In the genomic region with DNA sequence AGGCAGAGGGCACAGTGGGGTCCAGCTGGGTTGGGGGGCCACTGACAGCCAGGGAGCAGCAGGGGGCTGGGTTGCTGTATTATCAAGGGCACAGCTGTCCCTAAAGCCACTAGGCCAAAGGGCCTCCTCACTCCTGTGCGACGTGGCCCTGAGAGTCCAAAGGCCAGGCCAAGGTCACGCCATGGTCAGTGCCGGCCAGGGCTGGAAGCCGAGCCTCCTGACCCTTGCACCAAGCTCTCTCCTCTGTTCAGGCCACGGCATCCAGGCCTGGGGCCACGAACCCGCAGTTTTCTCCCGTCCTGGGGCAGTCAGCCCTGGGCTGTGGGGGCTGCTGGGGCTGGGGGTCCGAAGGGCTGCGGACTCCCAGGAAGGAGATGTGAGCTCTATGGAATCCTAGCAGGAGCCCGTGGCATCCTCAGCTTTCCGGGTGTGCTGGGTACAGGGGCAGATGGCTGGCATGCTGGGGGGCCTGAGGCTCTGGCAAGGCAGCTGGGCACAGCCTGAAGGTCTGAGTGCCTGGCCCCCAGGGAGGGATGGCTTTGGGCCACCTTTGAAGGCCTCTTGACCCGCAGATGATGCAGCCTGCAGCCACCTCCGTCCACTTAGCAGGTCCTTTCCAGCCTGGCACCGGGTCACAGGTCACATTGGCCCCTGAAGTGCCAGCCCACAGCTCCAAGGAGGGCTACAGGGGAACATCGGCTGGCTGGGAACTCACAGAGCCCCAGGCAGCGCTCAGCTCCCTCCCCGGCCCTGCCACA, we compare ENCODE assay signal across 1 cellular context.
A peak's percentile ranks its signal among the peaks of the same experiment; 100 is the strongest.
TF ChIP-seq lines count a peak whose summit lies in the region.

No MANE protein-coding gene starts in this region.

TF ChIP-seq in HepG2, 621 proteins besides CTCF, POLR2A, EP300 and RAD21 (continued from another document and continues in another):
- no peak for TF ChIP-seq GFI1 (CRISPR knock-in tag; IDR thresholded peaks at IDR 0.05; ENCODE audit: borderline replicate concordance)
- TF ChIP-seq ZFP41 (CRISPR knock-in tag; IDR thresholded peaks at IDR 0.05; ENCODE audit: borderline replicate concordance): no peak
- TF ChIP-seq ZNF660 (CRISPR knock-in tag; IDR thresholded peaks at IDR 0.05; ENCODE audit: borderline replicate concordance, low read depth): no peak
- no peak for TF ChIP-seq FOSL1 (CRISPR knock-in tag; IDR thresholded peaks at IDR 0.05; ENCODE audit: borderline replicate concordance)
- TF ChIP-seq SMYD3 (CRISPR knock-in tag; IDR thresholded peaks at IDR 0.05): no peak
- TF ChIP-seq, protein P1, sequence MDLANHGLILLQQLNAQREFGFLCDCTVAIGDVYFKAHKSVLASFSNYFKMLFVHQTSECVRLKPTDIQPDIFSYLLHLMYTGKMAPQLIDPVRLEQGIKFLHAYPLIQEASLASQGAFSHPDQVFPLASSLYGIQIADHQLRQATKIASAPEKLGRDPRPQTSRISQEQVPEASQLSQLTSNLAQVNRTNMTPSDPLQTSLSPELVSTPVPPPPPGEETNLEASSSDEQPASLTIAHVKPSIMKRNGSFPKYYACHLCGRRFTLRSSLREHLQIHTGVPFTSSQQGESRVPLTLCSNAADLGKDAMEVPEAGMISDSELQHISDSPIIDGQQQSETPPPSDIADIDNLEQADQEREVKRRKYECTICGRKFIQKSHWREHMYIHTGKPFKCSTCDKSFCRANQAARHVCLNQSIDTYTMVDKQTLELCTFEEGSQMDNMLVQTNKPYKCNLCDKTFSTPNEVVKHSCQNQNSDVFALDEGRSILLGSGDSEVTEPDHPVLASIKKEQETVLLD (CRISPR knock-in tag; IDR thresholded peaks at IDR 0.05; ENCODE audit: low read depth): no peak
- TF ChIP-seq ZNF883 (CRISPR knock-in tag; IDR thresholded peaks at IDR 0.05; ENCODE audit: not compliant biosample characterization): peak; percentile 9
- TF ChIP-seq ZNF430 (CRISPR knock-in tag; IDR thresholded peaks at IDR 0.05): peak; percentile 93
- TF ChIP-seq, protein P2, sequence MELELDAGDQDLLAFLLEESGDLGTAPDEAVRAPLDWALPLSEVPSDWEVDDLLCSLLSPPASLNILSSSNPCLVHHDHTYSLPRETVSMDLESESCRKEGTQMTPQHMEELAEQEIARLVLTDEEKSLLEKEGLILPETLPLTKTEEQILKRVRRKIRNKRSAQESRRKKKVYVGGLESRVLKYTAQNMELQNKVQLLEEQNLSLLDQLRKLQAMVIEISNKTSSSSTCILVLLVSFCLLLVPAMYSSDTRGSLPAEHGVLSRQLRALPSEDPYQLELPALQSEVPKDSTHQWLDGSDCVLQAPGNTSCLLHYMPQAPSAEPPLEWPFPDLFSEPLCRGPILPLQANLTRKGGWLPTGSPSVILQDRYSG (CRISPR knock-in tag; IDR thresholded peaks at IDR 0.05): no peak
- TF ChIP-seq SRSF4 (IDR thresholded peaks at IDR 0.05; ENCODE audit: low read depth, low read length, poor library complexity, severe bottlenecking): no peak
- no peak for TF ChIP-seq TCF7 (IDR thresholded peaks at IDR 0.05; ENCODE audit: low read depth)
- TF ChIP-seq, protein P3, sequence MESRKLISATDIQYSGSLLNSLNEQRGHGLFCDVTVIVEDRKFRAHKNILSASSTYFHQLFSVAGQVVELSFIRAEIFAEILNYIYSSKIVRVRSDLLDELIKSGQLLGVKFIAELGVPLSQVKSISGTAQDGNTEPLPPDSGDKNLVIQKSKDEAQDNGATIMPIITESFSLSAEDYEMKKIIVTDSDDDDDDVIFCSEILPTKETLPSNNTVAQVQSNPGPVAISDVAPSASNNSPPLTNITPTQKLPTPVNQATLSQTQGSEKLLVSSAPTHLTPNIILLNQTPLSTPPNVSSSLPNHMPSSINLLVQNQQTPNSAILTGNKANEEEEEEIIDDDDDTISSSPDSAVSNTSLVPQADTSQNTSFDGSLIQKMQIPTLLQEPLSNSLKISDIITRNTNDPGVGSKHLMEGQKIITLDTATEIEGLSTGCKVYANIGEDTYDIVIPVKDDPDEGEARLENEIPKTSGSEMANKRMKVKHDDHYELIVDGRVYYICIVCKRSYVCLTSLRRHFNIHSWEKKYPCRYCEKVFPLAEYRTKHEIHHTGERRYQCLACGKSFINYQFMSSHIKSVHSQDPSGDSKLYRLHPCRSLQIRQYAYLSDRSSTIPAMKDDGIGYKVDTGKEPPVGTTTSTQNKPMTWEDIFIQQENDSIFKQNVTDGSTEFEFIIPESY (CRISPR knock-in tag; IDR thresholded peaks at IDR 0.05): 0 out of 2 replicates have a peak, but pooled peaks have one; percentile 27
- TF ChIP-seq CEBPG (CRISPR knock-in tag; IDR thresholded peaks at IDR 0.05): no peak
- TF ChIP-seq BCL6 (CRISPR knock-in tag; IDR thresholded peaks at IDR 0.05): peak; percentile 84
- TF ChIP-seq, protein P4, sequence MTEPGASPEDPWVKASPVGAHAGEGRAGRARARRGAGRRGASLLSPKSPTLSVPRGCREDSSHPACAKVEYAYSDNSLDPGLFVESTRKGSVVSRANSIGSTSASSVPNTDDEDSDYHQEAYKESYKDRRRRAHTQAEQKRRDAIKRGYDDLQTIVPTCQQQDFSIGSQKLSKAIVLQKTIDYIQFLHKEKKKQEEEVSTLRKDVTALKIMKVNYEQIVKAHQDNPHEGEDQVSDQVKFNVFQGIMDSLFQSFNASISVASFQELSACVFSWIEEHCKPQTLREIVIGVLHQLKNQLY (CRISPR knock-in tag; IDR thresholded peaks at IDR 0.05): peak; percentile 82; the same call in 1 of the 2 replicates
- no peak for TF ChIP-seq PHF20 (CRISPR knock-in tag; IDR thresholded peaks at IDR 0.05)
- TF ChIP-seq MEIS2 (CRISPR knock-in tag; IDR thresholded peaks at IDR 0.05): peak; percentile 81
- peak; percentile 68; the same call in 1 of the 2 replicates for TF ChIP-seq FOXO1 (CRISPR knock-in tag; IDR thresholded peaks at IDR 0.05)
- no peak for TF ChIP-seq RFX5 (IDR thresholded peaks at IDR 0.05; ENCODE audit: low read depth, low read length)
- TF ChIP-seq ZMYM3 (CRISPR knock-in tag; IDR thresholded peaks at IDR 0.05): peak; percentile 91; the same call in 1 of the 2 replicates
- TF ChIP-seq ZNF530 (CRISPR knock-in tag; IDR thresholded peaks at IDR 0.05; ENCODE audit: low read depth): no peak
- peak; percentile 40; the same call in 1 of the 2 replicates for TF ChIP-seq HOXA5 (CRISPR knock-in tag; IDR thresholded peaks at IDR 0.05)
- no peak for TF ChIP-seq ZNF256 (CRISPR knock-in tag; conservative IDR thresholded peaks at IDR 0.05)
- TF ChIP-seq ZKSCAN8 (CRISPR knock-in tag; IDR thresholded peaks at IDR 0.05; ENCODE audit: borderline replicate concordance): peak; percentile 59; the same call in 1 of the 2 replicates
- 0 out of 2 replicates have a peak, but pooled peaks have one; percentile 57 for TF ChIP-seq ZSCAN25 (CRISPR knock-in tag; IDR thresholded peaks at IDR 0.05)
- no peak for TF ChIP-seq ZNF607 (CRISPR knock-in tag; IDR thresholded peaks at IDR 0.05; ENCODE audit: borderline replicate concordance)
- no peak for TF ChIP-seq ISX (CRISPR knock-in tag; conservative IDR thresholded peaks at IDR 0.05)
- 0 out of 2 replicates have a peak, but pooled peaks have one; percentile 32 for TF ChIP-seq ZFP36L1 (CRISPR knock-in tag; IDR thresholded peaks at IDR 0.05)
- TF ChIP-seq NFIB (CRISPR knock-in tag; IDR thresholded peaks at IDR 0.05; ENCODE audit: borderline replicate concordance): no peak
- no peak for TF ChIP-seq ZNF598 (CRISPR knock-in tag; IDR thresholded peaks at IDR 0.05; ENCODE audit: borderline replicate concordance)
- TF ChIP-seq PPARG (CRISPR knock-in tag; conservative IDR thresholded peaks at IDR 0.05): peak; percentile 98
- TF ChIP-seq PRMT3 (CRISPR knock-in tag; IDR thresholded peaks at IDR 0.05; ENCODE audit: borderline replicate concordance, low read depth): no peak
- no peak for TF ChIP-seq GZF1 (CRISPR knock-in tag; IDR thresholded peaks at IDR 0.05)
- no peak for TF ChIP-seq CENPX (CRISPR knock-in tag; IDR thresholded peaks at IDR 0.05)
- no peak for TF ChIP-seq NFRKB (IDR thresholded peaks at IDR 0.05)
- peak; percentile 51; the same call in 1 of the 2 replicates for TF ChIP-seq ZSCAN29 (CRISPR knock-in tag; conservative IDR thresholded peaks at IDR 0.05)
- no peak for TF ChIP-seq SRSF9 (IDR thresholded peaks at IDR 0.05; ENCODE audit: borderline replicate concordance, insufficient read depth, low read depth, low read length, poor library complexity, severe bottlenecking)
- no peak for TF ChIP-seq PHB2 (IDR thresholded peaks at IDR 0.05; ENCODE audit: partially characterized antibody)
- TF ChIP-seq FOXA3 (CRISPR knock-in tag; IDR thresholded peaks at IDR 0.05): peak; percentile 32; the same call in 1 of the 2 replicates
- no peak for TF ChIP-seq ARNT (IDR thresholded peaks at IDR 0.05)
- TF ChIP-seq POLR2AphosphoS2 (IDR thresholded peaks at IDR 0.05; ENCODE audit: low read depth, low read length): no peak
- no peak; the same call in 1 of the 2 replicates for TF ChIP-seq BORCS8-MEF2B (CRISPR knock-in tag; IDR thresholded peaks at IDR 0.05)
- TF ChIP-seq RXRB (CRISPR knock-in tag; IDR thresholded peaks at IDR 0.05; ENCODE audit: borderline replicate concordance): peak; percentile 98
- peak; percentile 45; the same call in 1 of the 2 replicates for TF ChIP-seq GABPB1 (CRISPR knock-in tag; IDR thresholded peaks at IDR 0.05)
- peak; percentile 65; the same call in 1 of the 2 replicates for TF ChIP-seq ZNF460 (CRISPR knock-in tag; IDR thresholded peaks at IDR 0.05; ENCODE audit: borderline replicate concordance)
- TF ChIP-seq KDM5B (CRISPR knock-in tag; IDR thresholded peaks at IDR 0.05; ENCODE audit: borderline replicate concordance): no peak; the same call in 1 of the 2 replicates
- no peak for TF ChIP-seq ZNF773 (CRISPR knock-in tag; IDR thresholded peaks at IDR 0.05; ENCODE audit: borderline replicate concordance)
- TF ChIP-seq, protein P5, sequence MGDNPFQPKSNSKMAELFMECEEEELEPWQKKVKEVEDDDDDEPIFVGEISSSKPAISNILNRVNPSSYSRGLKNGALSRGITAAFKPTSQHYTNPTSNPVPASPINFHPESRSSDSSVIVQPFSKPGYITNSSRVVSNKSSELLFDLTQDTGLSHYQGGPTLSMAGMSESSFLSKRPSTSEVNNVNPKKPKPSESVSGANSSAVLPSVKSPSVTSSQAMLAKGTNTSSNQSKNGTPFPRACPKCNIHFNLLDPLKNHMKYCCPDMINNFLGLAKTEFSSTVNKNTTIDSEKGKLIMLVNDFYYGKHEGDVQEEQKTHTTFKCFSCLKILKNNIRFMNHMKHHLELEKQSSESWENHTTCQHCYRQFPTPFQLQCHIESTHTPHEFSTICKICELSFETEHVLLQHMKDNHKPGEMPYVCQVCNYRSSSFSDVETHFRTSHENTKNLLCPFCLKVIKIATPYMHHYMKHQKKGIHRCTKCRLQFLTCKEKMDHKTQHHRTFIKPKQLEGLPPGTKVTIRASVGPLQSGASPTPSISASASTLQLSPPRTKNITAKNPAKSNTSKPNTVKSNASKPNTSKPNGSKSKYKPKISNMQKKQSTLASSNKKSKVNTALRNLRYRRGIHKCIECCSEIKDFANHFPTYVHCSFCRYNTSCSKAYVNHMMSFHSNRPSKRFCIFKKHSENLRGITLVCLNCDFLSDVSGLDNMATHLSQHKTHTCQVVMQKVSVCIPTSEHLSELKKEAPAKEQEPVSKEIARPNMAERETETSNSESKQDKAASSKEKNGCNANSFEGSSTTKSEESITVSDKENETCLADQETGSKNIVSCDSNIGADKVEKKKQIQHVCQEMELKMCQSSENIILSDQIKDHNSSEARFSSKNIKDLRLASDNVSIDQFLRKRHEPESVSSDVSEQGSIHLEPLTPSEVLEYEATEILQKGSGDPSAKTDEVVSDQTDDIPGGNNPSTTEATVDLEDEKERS (CRISPR knock-in tag; IDR thresholded peaks at IDR 0.05): peak; percentile 94
- TF ChIP-seq, protein P6, sequence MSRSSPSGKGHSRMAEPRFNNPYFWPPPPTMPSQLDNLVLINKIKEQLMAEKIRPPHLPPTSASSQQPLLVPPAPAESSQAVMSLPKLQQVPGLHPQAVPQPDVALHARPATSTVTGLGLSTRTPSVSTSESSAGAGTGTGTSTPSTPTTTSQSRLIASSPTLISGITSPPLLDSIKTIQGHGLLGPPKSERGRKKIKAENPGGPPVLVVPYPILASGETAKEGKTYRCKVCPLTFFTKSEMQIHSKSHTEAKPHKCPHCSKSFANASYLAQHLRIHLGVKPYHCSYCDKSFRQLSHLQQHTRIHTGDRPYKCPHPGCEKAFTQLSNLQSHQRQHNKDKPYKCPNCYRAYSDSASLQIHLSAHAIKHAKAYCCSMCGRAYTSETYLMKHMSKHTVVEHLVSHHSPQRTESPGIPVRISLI (CRISPR knock-in tag; IDR thresholded peaks at IDR 0.05; ENCODE audit: borderline replicate concordance): no peak
- TF ChIP-seq POLR2G (IDR thresholded peaks at IDR 0.05; ENCODE audit: low read depth, low read length): no peak
- TF ChIP-seq RCOR2 (CRISPR knock-in tag; IDR thresholded peaks at IDR 0.05): peak; percentile 69; the same call in 1 of the 2 replicates
- TF ChIP-seq SALL2 (CRISPR knock-in tag; IDR thresholded peaks at IDR 0.05): 0 out of 2 replicates have a peak, but pooled peaks have one; percentile 34
- TF ChIP-seq CBX2 (IDR thresholded peaks at IDR 0.05; ENCODE audit: low read depth, low read length): no peak
- no peak for TF ChIP-seq CBX2 (CRISPR knock-in tag; IDR thresholded peaks at IDR 0.05; ENCODE audit: low read depth)
- peak; percentile 76; the same call in 1 of the 2 replicates for TF ChIP-seq KDM1A (CRISPR knock-in tag; IDR thresholded peaks at IDR 0.05)
- peak; percentile 69; the same call in 1 of the 2 replicates for TF ChIP-seq MIER3 (CRISPR knock-in tag; IDR thresholded peaks at IDR 0.05; ENCODE audit: borderline replicate concordance)
- peak; percentile 51; the same call in 1 of the 2 replicates for TF ChIP-seq RBAK (CRISPR knock-in tag; IDR thresholded peaks at IDR 0.05)
- no peak for TF ChIP-seq HOXA7 (CRISPR knock-in tag; IDR thresholded peaks at IDR 0.05)
- TF ChIP-seq ZNF839 (CRISPR knock-in tag; IDR thresholded peaks at IDR 0.05; ENCODE audit: borderline replicate concordance): 0 out of 2 replicates have a peak, but pooled peaks have one; percentile 51
- no peak for TF ChIP-seq ZNF83 (CRISPR knock-in tag; IDR thresholded peaks at IDR 0.05; ENCODE audit: borderline replicate concordance)
- no peak for TF ChIP-seq ZNF766 (CRISPR knock-in tag; IDR thresholded peaks at IDR 0.05; ENCODE audit: borderline replicate concordance)
- no peak; the same call in 1 of the 2 replicates for TF ChIP-seq ZNF546 (CRISPR knock-in tag; conservative IDR thresholded peaks at IDR 0.05)
- TF ChIP-seq POGZ (CRISPR knock-in tag; IDR thresholded peaks at IDR 0.05): peak; percentile 72; the same call in 1 of the 2 replicates
- peak; percentile 78; the same call in 1 of the 2 replicates for TF ChIP-seq ZNF552 (CRISPR knock-in tag; IDR thresholded peaks at IDR 0.05; ENCODE audit: borderline replicate concordance)
- no peak for TF ChIP-seq ZNF775 (CRISPR knock-in tag; IDR thresholded peaks at IDR 0.05; ENCODE audit: borderline replicate concordance)
- TF ChIP-seq, protein P7, sequence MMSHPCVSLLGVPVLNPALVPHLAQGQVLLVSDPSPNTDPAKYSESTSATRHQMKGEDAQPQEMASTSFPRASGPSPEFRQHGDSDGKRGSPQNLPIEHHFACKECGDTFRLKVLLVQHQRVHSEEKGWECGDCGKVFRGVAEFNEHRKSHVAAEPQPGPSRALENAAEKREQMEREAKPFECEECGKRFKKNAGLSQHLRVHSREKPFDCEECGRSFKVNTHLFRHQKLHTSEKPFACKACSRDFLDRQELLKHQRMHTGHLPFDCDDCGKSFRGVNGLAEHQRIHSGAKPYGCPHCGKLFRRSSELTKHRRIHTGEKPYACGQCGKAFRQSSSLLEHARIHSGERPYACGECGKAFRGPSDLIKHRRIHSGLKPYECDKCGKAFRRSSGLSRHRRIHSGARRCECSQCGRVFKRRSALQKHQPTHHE (CRISPR knock-in tag; IDR thresholded peaks at IDR 0.05; ENCODE audit: borderline replicate concordance): peak; percentile 88
- no peak for TF ChIP-seq ZNF383 (CRISPR knock-in tag; IDR thresholded peaks at IDR 0.05; ENCODE audit: borderline replicate concordance)
